Comparison of ENCODE assay signal across 8 cellular contexts in genomic region chr17:40026816-40027613, GRCh38. TPM values are rescaled to one million over a fixed set of nuclear protein-coding genes. Genes with fewer than 3 reads are reported as not detected.
DNase-seq lines count a peak whose midpoint lies in the region; ATAC-seq and TF ChIP-seq lines count a peak whose summit lies in the region.

No MANE protein-coding gene starts in this region.

- no peaks in the 10 kb centered on the region for H3K79me2 ChIP-seq in MM.1S (ENCODE audit: low read length)

- no peak for ATAC-seq in GM21717 (IDR thresholded peaks at IDR 0.05; ENCODE audit: unreplicated experiment)

- no peaks in the 10 kb centered on the region; the same call in 1 of the 2 replicates for H3K4me1 ChIP-seq in MM.1S (ENCODE audit: low read length)
- H3K4me1 ChIP-seq in ovary (ENCODE audit: insufficient read depth): peaks cover 3% of the 10 kb centered on the region
- H3K4me1 ChIP-seq in thyroid gland: peaks cover 48 to 60% of the 10 kb centered on the region in 2 donors

- H3K9me3 ChIP-seq in MM.1S (replicated peaks; ENCODE audit: insufficient read depth, low read length) (no peaks in the 10 kb centered on the region), ovary (no peaks in the 10 kb centered on the region), thyroid gland (no peaks in the 10 kb centered on the region)

- H3K27ac ChIP-seq in MM.1S (ENCODE audit: low read length) (no peak overlapping the region), ovary (peak overlapping the region in 1 of 2 donors; percentile 18), thyroid gland (peak overlapping the region; percentile 84 to 90 (median 87))

- no peak for TF ChIP-seq EP300 in ovary (IDR thresholded peaks at IDR 0.05)

- 0 out of 2 replicates have a peak, but pooled peaks cover 2% of the 10 kb centered on the region for H3F3A ChIP-seq in MM.1S (ENCODE audit: insufficient read depth, low read length)

- TF ChIP-seq POLR2A in ovary (IDR thresholded peaks at IDR 0.05) (no peak), thyroid gland (IDR thresholded peaks at IDR 0.05) (no peak)

- H3K36me3 ChIP-seq in MM.1S (replicated peaks; ENCODE audit: insufficient read depth, low read length) (no peaks in the 10 kb centered on the region), ovary (no peaks in the 10 kb centered on the region), thyroid gland (peaks cover 22 to 27% of the 10 kb centered on the region in 2 donors)

- WGBS in ovary, 3 donors: 24 to 28% (median 25%) methylated on average over 23 to 33 of the region's 33 CpGs
- 24 to 33% methylated on average over 12 to 28 of the region's 33 CpGs for WGBS in thyroid gland, 2 donors

- no peak overlapping the region for H3K9ac ChIP-seq in MM.1S (ENCODE audit: low read length)

- H2AFZ ChIP-seq in MM.1S (ENCODE audit: low read length): no peak overlapping the region

- no peak overlapping the region for H3K4me2 ChIP-seq in MM.1S (ENCODE audit: low read depth, low read length)

- DNase-seq in GDM1 (lab: John Stamatoyannopoulos, UW) (peak; percentile 52), MM.1S (peak; percentile 74), SK-N-DZ (ENCODE audit: low spot score) (peak; percentile 79), germinal center (ENCODE audit: low spot score) (peak; percentile 84), ovary (peak; percentile 79 to 89 (median 87)), thyroid gland (peak; percentile 85 to 90)
- peak; percentile 74 for DNase-seq in activated naive CD4-positive, alpha-beta T cell treated with Interleukin-2 at 50 U/mL for 16 hours

- no peak overlapping the region for H3K4me3 ChIP-seq in MM.1S (ENCODE audit: low read length)
- no peak overlapping the region for H3K4me3 ChIP-seq in ovary
- no peak overlapping the region for H3K4me3 ChIP-seq in thyroid gland (replicated peaks in 1 of 3)

- no peaks in the 10 kb centered on the region for H4K20me1 ChIP-seq in MM.1S (ENCODE audit: insufficient read depth, low read length)

- TF ChIP-seq CTCF in MM.1S (IDR thresholded peaks at IDR 0.05; ENCODE audit: low read length) (peak; percentile 93), ovary (IDR thresholded peaks at IDR 0.05) (peak; percentile 78 to 88 (median 83)), thyroid gland (IDR thresholded peaks at IDR 0.05) (peak; percentile 84 to 95 (median 90))

- intact Hi-C loops in ovary (cut with DNase I) (no loop called here), thyroid gland (cut with DNase I) (no loop called here)

- H3K9me2 ChIP-seq in MM.1S (replicated peaks; ENCODE audit: insufficient read depth, low read length): no peaks in the 10 kb centered on the region

- H3K27me3 ChIP-seq in MM.1S (replicated peaks; ENCODE audit: insufficient read depth, low read length) (no peaks in the 10 kb centered on the region), ovary (no peaks in the 10 kb centered on the region), thyroid gland (no peaks in the 10 kb centered on the region)

RNA-seq across cellular contexts. Expression of gene CSF3, which starts 11.8 kb away (rescaled TPM):
- 0.32 and 0.63 TPM in 2 replicates for polyA plus RNA-seq in SK-N-DZ (2014; cell fraction: cytosol; rRNA removed)
- 0.27 and 0.50 TPM in 2 replicates for polyA plus RNA-seq in SK-N-DZ (2014; cell fraction: nucleus; rRNA removed)
- 100 to 1,000 TPM in 1 of 7 donors, 1 to 10 TPM in 2, under 1 TPM in 2, not detected in 2; 0.32 to 197 (median 1.7) TPM for total RNA-seq in ovary
- 1 to 10 TPM in 1 of 2 donors, not detected in 1; 1.1 TPM for polyA plus RNA-seq in ovary
- not detected for total RNA-seq in thyroid gland

RNA-seq across cellular contexts. Expression of gene MED24, which starts 27.2 kb away (rescaled TPM):
- polyA plus RNA-seq in SK-N-DZ (2014; cell fraction: cytosol; rRNA removed): 71.8 and 93.7 TPM in 2 replicates
- 133 and 217 TPM in 2 replicates for polyA plus RNA-seq in SK-N-DZ (2014; cell fraction: nucleus; rRNA removed)
- 10 to 100 TPM; 42.2 to 73.9 (median 66.7) TPM for total RNA-seq in ovary
- polyA plus RNA-seq in ovary: 10 to 100 TPM; 45.1 to 51.3 TPM
- total RNA-seq in thyroid gland: 10 to 100 TPM; 37.1 to 68.4 (median 56.6) TPM

RNA-seq across cellular contexts. Expression of gene THRA, which starts 35.8 kb away (rescaled TPM):
- polyA plus RNA-seq in SK-N-DZ (2014; cell fraction: cytosol; rRNA removed): 20.7 and 29.0 TPM in 2 replicates
- 11.1 and 12.1 TPM in 2 replicates for polyA plus RNA-seq in SK-N-DZ (2014; cell fraction: nucleus; rRNA removed)
- total RNA-seq in ovary (100 to 1,000 TPM in 2 of 7 donors, 10 to 100 TPM in 5; 51.4 to 129 (median 89.3) TPM), thyroid gland (10 to 100 TPM; 34.0 to 52.9 (median 44.8) TPM)
- 10 to 100 TPM; 77.5 to 87.2 TPM for polyA plus RNA-seq in ovary

RNA-seq across cellular contexts. Expression of gene PSMD3, which starts 46.4 kb away (rescaled TPM):
- polyA plus RNA-seq in SK-N-DZ (2014; cell fraction: cytosol; rRNA removed): 214 and 237 TPM in 2 replicates
- 148 and 168 TPM in 2 replicates for polyA plus RNA-seq in SK-N-DZ (2014; cell fraction: nucleus; rRNA removed)
- total RNA-seq in ovary (10 to 100 TPM; 48.2 to 88.4 (median 75.8) TPM), thyroid gland (100 to 1,000 TPM in 1 of 4 donors, 10 to 100 TPM in 3; 65.0 to 100 (median 98.8) TPM)
- polyA plus RNA-seq in ovary: 10 to 100 TPM; 63.9 to 70.1 TPM
